ENCODE assay signal across 10 cellular contexts in the genomic region with DNA sequence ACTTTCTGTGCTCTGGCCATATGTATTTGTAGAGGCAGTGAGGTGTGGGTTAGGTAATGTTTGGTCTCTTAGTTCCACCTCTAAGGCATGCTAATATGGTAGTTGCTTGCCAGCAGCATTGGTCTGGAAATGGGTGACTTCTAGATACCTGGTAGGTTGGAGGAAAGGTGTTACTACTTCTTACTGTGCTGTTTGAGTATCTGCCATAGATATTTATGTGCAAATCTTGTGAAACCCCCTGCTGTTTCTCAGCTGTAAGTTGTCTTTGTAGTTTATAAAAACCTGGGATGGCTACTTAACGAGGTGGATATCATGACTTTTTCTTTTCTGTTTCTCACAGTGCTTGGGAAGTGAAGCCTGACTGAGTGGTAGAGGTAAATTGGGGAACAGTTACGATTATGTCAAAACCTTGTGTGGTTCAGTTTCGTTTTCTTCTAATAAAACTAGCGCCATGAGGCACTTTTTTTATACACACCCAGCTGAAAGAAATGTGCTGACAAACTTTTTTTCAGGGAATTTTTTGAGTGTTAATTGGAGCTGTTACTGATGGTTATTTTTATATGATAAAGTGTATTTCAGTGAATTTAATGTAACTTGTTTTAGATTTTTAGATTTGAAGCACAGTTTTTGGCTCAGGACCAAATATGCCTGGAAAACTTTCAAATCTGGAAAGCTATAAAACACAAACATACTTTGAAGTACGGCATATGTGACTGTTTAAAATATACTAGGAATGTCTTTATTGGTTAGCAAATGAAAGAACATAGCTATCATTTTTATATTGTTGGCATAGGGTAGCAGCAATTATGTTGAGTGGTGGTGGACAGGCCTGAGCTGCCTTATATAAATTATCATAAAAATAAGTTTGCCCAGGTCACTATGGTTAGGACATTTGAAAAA. TPM values are rescaled to one million over a fixed set of nuclear protein-coding genes. Genes with fewer than 3 reads are reported as not detected.
A peak's percentile ranks its signal among the peaks of the same experiment; 100 is the strongest.
DNase-seq lines count a peak whose midpoint lies in the region; ATAC-seq, FAIRE-seq and TF ChIP-seq lines count a peak whose summit lies in the region.
"Had no signal": no experiment of that assay in that cellular context is flagged by ENCODE, and none has a peak within 500 bp of the region (broad histone marks: within the 10 kb centered on the region; RNA-seq: fewer than 3 reads in every experiment).

No MANE protein-coding gene starts in this region.

- intact Hi-C loops in esophagus squamous epithelium (cut with DNase I) = no loop called here

- no peak for TF ChIP-seq CTCF in esophagus squamous epithelium (IDR thresholded peaks at IDR 0.05)

- H3K9me3 ChIP-seq in esophagus squamous epithelium (peaks cover 0 to 4% (median 4%) of the 10 kb centered on the region in 3 donors), small intestine (ENCODE audit: control insufficient read depth, low read depth) (no peaks in the 10 kb centered on the region)

- ATAC-seq in GM18868 (IDR thresholded peaks at IDR 0.05; ENCODE audit: unreplicated experiment) (peak; percentile 75), GM21381 (IDR thresholded peaks at IDR 0.05; ENCODE audit: unreplicated experiment) (no peak), HG02571 (IDR thresholded peaks at IDR 0.05; ENCODE audit: unreplicated experiment) (no peak)
- ATAC-seq: left cardiac atrium had no signal

- FAIRE-seq in small intestine (lab: Jason Lieb, UNC) = no peak

- no peak for TF ChIP-seq POLR2A in esophagus squamous epithelium (IDR thresholded peaks at IDR 0.05)

- 27 to 29% methylated on average over 5 of the region's 5 CpGs for WGBS in esophagus squamous epithelium, 2 donors
- 13 to 24% (median 22%) methylated on average over 5 of the region's 5 CpGs for WGBS in small intestine, 3 donors

- no peaks in the 10 kb centered on the region for H3K27me3 ChIP-seq in esophagus squamous epithelium
- no peaks in the 10 kb centered on the region for H3K27me3 ChIP-seq in small intestine (ENCODE audit: control insufficient read depth in 2 of 2, insufficient read depth in 2 of 2, low read length in 2 of 2)

- peak overlapping the region in 3 of 4 donors; percentile 2 to 54 (median 51) for H3K27ac ChIP-seq in esophagus squamous epithelium
- H3K27ac ChIP-seq in small intestine (ENCODE audit: low read depth in 1 of 2, low read length in 1 of 2) = no peak overlapping the region

- H3K4me3 ChIP-seq in esophagus squamous epithelium = peak overlapping the region in 3 of 4 donors; percentile 1 to 31 (median 17)
- no peak overlapping the region for H3K4me3 ChIP-seq in small intestine (ENCODE audit: low read depth in 1 of 2, low read length in 2 of 2)

- H3K36me3 ChIP-seq in esophagus squamous epithelium (peaks cover 0 to 31% (median 5%) of the 10 kb centered on the region in 3 donors), small intestine (ENCODE audit: control insufficient read depth in 2 of 2, insufficient read depth in 2 of 2, low read length in 2 of 2) (no peaks in the 10 kb centered on the region)

- peaks cover 0 to 24% (median 0%) of the 10 kb centered on the region in 3 donors for H3K4me1 ChIP-seq in esophagus squamous epithelium
- H3K4me1 ChIP-seq in small intestine (ENCODE audit: control insufficient read depth in 2 of 2, insufficient read depth in 1 of 2, low read depth in 1 of 2, low read length in 1 of 2) = no peaks in the 10 kb centered on the region

- DNase-seq in LHCN-M2 (ENCODE audit: low read depth) (peak; percentile 14), esophagus squamous epithelium (lab: John Stamatoyannopoulos, UW) (no peak), small intestine (peak; percentile 23), NCI-H82 treated with DMSO at 0.1 percent for 48 hours (lab: John Stamatoyannopoulos, UW; ENCODE audit: unreplicated experiment) (no peak), NCI-H146 (lab: John Stamatoyannopoulos, UW) (no peak)
- DNase-seq: H7, left cardiac atrium had no signal

RNA-seq across cellular contexts. Expression of gene CAMSAP2, which starts 42.1 kb away (rescaled TPM):
- 30.8 and 35.2 TPM in 2 replicates for total RNA-seq in LHCN-M2 (2014; rRNA removed)
- polyA plus RNA-seq in LHCN-M2 (2012) = 10.9 TPM
- total RNA-seq in esophagus squamous epithelium = 10 to 100 TPM in 3 of 4 donors, 1 to 10 TPM in 1; 9.2 to 27.5 (median 19.7) TPM
- 1 to 10 TPM; 2.0 to 4.7 (median 3.0) TPM for polyA plus RNA-seq in small intestine

Comparison
In these comparisons a context has a peak if more than half of its experiments do, and no peak if none do; other contexts are left out.
1. DNase-seq: peak in LHCN-M2 (single experiment) and small intestine (single experiment); none in esophagus squamous epithelium (single experiment), NCI-H82 treated with DMSO at 0.1 percent for 48 hours (single experiment) and NCI-H146 (single experiment).
2. H3K27ac ChIP-seq: peak in esophagus squamous epithelium (3 of 4); none in small intestine (0 of 2).
3. H3K4me3 ChIP-seq: peak in esophagus squamous epithelium (3 of 4); none in small intestine (0 of 2).